In genomic region chr22:34800265-34800664, GRCh38 we compare ENCODE assay signal across 24 cellular contexts.
DNase-seq lines count a peak whose midpoint lies in the region; ATAC-seq, FAIRE-seq and TF ChIP-seq lines count a peak whose summit lies in the region.
"Had no signal": no experiment of that assay in that cellular context is flagged by ENCODE, and none has a peak within 500 bp of the region (broad histone marks: within the 10 kb centered on the region; RNA-seq: fewer than 3 reads in every experiment).

No MANE protein-coding gene starts in this region.

- H3K18ac ChIP-seq in H1 (ENCODE audit: extremely low read depth, low read length): no peak overlapping the region

- H3K36me3 Mint-ChIP-seq in nephron progenitor cell (ENCODE audit: low read depth): no peaks in the 10 kb centered on the region
- H3K36me3 Mint-ChIP-seq: activated naive CD4-positive, alpha-beta T cell treated with anti-CD3 and anti-CD28 coated beads, Interleukin-2, amount 50 U/mL, for 24 hours; naive B cell had no signal

- H3K4ac ChIP-seq in H1 (replicated peaks; ENCODE audit: insufficient read length, low read depth, low read length): no peak overlapping the region

- H3K4me1 Mint-ChIP-seq in nephron progenitor cell: peaks cover 51% of the 10 kb centered on the region
- H3K4me1 Mint-ChIP-seq: activated naive CD4-positive, alpha-beta T cell treated with anti-CD3 and anti-CD28 coated beads, Interleukin-2, amount 50 U/mL, for 24 hours; naive B cell had no signal

- H3K9me3 Mint-ChIP-seq in nephron progenitor cell: no peaks in the 10 kb centered on the region
- H3K9me3 Mint-ChIP-seq: activated CD8-positive, alpha-beta T cell treated with anti-CD3 and anti-CD28 coated beads for 36 hours; activated T-cell treated with anti-CD3 and anti-CD28 coated beads, Interleukin-2, amount 50 U/mL, for 4 hours had no signal

- H3K79me2 ChIP-seq in H1 (ENCODE audit: control insufficient read depth in 1 of 2, insufficient read depth in 2 of 2, low read length in 2 of 2): no peaks in the 10 kb centered on the region

- FAIRE-seq in H1 (lab: Jason Lieb, UNC): no peak

- TF ChIP-seq EP300 in H1 (IDR thresholded peaks at IDR 0.05; ENCODE audit: borderline replicate concordance in 1 of 2, low read depth in 2 of 2, low read length in 2 of 2): no peak

- no peak for ATAC-seq in HG02678 (IDR thresholded peaks at IDR 0.05; ENCODE audit: unreplicated experiment)
- ATAC-seq: activated CD8-positive, alpha-beta T cell treated with anti-CD3 and anti-CD28 coated beads for 36 hours; activated T-cell treated with anti-CD3 and anti-CD28 coated beads, Interleukin-2, amount 50 U/mL, for 4 hours had no signal

- H4K20me1 ChIP-seq in H1 (replicated peaks in 1 of 2; ENCODE audit: control insufficient read depth in 1 of 2, insufficient read depth in 2 of 2, low read length in 2 of 2): no peaks in the 10 kb centered on the region
- H4K20me1 ChIP-seq: BLaER1 had no signal

- no peak overlapping the region for H2AFZ ChIP-seq in H1 (ENCODE audit: low read length)

- H3K27ac Mint-ChIP-seq in nephron progenitor cell: peak overlapping the region; percentile 94
- H3K27ac Mint-ChIP-seq: activated CD8-positive, alpha-beta T cell treated with anti-CD3 and anti-CD28 coated beads for 36 hours; activated naive CD4-positive, alpha-beta T cell treated with anti-CD3 and anti-CD28 coated beads, Interleukin-2, amount 50 U/mL, for 24 hours; T-helper 1 cell treated with Interleukin-12 subunit alpha and Interleukin-12 subunit beta and Interleukin-4 antibody, amounts not matched to agents 30 μg/mL and 1 μg/mL, for 36 hours had no signal

- no peak overlapping the region for H4K8ac ChIP-seq in H1 (ENCODE audit: extremely low read depth, insufficient read depth, low read length)

- TF ChIP-seq RAD21 in H1 (IDR thresholded peaks at IDR 0.05 in 1 of 2, conservative IDR thresholded peaks at IDR 0.05 in 1 of 2; ENCODE audit: low read depth in 2 of 2, low read length in 2 of 2): no peak

- H3K23me2 ChIP-seq in H1 (ENCODE audit: low read depth, low read length): no peaks in the 10 kb centered on the region

- peak; percentile 79 for DNase-seq in DMS 273 (lab: John Stamatoyannopoulos, UW; ENCODE audit: unreplicated experiment)
- DNase-seq in NCI-H1105 (lab: John Stamatoyannopoulos, UW): peak; percentile 18
- DNase-seq in H1 (ENCODE audit: low read depth in 1 of 2, low spot score in 2 of 2): no peak
- peak; percentile 11 for DNase-seq in nephron progenitor cell
- no peak for DNase-seq in coronary artery (ENCODE audit: low spot score)
- no peak for DNase-seq in NCI-H82 treated with DMSO at 0.1 percent for 48 hours (lab: John Stamatoyannopoulos, UW; ENCODE audit: unreplicated experiment)
- DNase-seq in OCI-M1 (lab: John Stamatoyannopoulos, UW): no peak
- DNase-seq: activated CD8-positive, alpha-beta T cell treated with anti-CD3 and anti-CD28 coated beads for 36 hours; activated T-cell treated with anti-CD3 and anti-CD28 coated beads, Interleukin-2, amount 50 U/mL, for 4 hours; effector CD8-positive, alpha-beta T cell; H7; KG1; naive B cell; NCI-H1436 treated with DMSO at 0.1 percent for 48 hours; NCI-H2227 treated with DMSO at 0.1 percent for 48 hours; posterior cingulate gyrus; SHP77; spleen; WERI-Rb-1 had no signal

- POLR2A ChIA-PET in H1 (lab: Charles Lee; ENCODE audit: partially characterized antibody): no interaction called here

- no peak overlapping the region for H2BK12ac ChIP-seq in H1 (ENCODE audit: low read depth, low read length)

- no peaks in the 10 kb centered on the region for H3K79me1 ChIP-seq in H1 (ENCODE audit: low read depth, low read length)

- H2BK15ac ChIP-seq in H1 (ENCODE audit: low read length): 0 out of 2 replicates have a peak overlapping the region, but pooled peaks have one; percentile 34

- H3K27ac ChIP-seq in H1 (ENCODE audit: low read depth, low read length) (no peak overlapping the region), coronary artery (no peak overlapping the region)
- H3K27ac ChIP-seq: BLaER1, cardiac muscle cell, spleen, WERI-Rb-1 had no signal

- no peak overlapping the region for H4K91ac ChIP-seq in H1 (replicated peaks; ENCODE audit: insufficient read length, low read length)

- H3K27me3 Mint-ChIP-seq in nephron progenitor cell (ENCODE audit: low read depth, poor library complexity): peaks cover 4% of the 10 kb centered on the region

- no peak overlapping the region for H2BK120ac ChIP-seq in H1 (replicated peaks; ENCODE audit: low read depth, low read length)

- 79% methylated on average over 9 of the region's 9 CpGs; no CpG with 5 or more reads in 1 of the 2 experiments for WGBS in H1 (ENCODE audit: extremely low coverage in 1 of 2, insufficient coverage in 1 of 2, insufficient read length in 1 of 2, insufficient replicate concordance in 2 of 2, low coverage in 1 of 2, low lambda C conversion rate in 2 of 2, missing lambda C conversion rate in 1 of 2), 2 experiments

- H3K4me1 ChIP-seq in H1 (replicated peaks in 1 of 4; ENCODE audit: control insufficient read depth in 3 of 4, insufficient read depth in 4 of 4, low read length in 3 of 4): no peaks in the 10 kb centered on the region
- H3K4me1 ChIP-seq: BLaER1, spleen had no signal

- H3K9me3 ChIP-seq in H1 (ENCODE audit: insufficient read depth in 2 of 2, low read depth in 1 of 2, low read length in 1 of 2): no peaks in the 10 kb centered on the region
- H3K9me3 ChIP-seq: BLaER1 had no signal

- no peak overlapping the region for H2BK5ac ChIP-seq in H1 (ENCODE audit: low read depth, low read length)

- CTCF ChIA-PET in H1 (lab: Charles Lee; ENCODE audit: partially characterized antibody): interaction anchor here (1.8 kb wide), 1 partner anchor 185 kb away, joined by 4 read pairs; no protein-coding TSS in a partner anchor

- H3K27me3 ChIP-seq in H1 (replicated peaks in 1 of 4; ENCODE audit: control insufficient read depth in 3 of 4, extremely low read depth in 1 of 4, insufficient read depth in 3 of 4, low read length in 3 of 4): no peaks in the 10 kb centered on the region
- H3K27me3 ChIP-seq: BLaER1, cardiac muscle cell had no signal

- TF ChIP-seq CTCF in H1 (IDR thresholded peaks at IDR 0.05; ENCODE audit: control extremely low read depth in 1 of 3, insufficient read depth in 1 of 3, low read depth in 1 of 3, low read length in 3 of 3): no peak
- no peak for TF ChIP-seq CTCF in nephron progenitor cell (IDR thresholded peaks at IDR 0.05)
- TF ChIP-seq CTCF in coronary artery (IDR thresholded peaks at IDR 0.05): no peak

- H4K5ac ChIP-seq in H1 (ENCODE audit: insufficient read length, low read depth, low read length): no peak overlapping the region

- no peaks in the 10 kb centered on the region for H3K36me3 ChIP-seq in H1 (ENCODE audit: control insufficient read depth in 2 of 4, insufficient read depth in 4 of 4, low read length in 3 of 4)
- H3K36me3 ChIP-seq: BLaER1, cardiac muscle cell, spleen, WERI-Rb-1 had no signal

- 0 out of 2 replicates have a peak overlapping the region, but pooled peaks have one; percentile 25 for H2BK20ac ChIP-seq in H1 (ENCODE audit: low read length)

- H3K9ac ChIP-seq in H1 (replicated peaks in 1 of 4; ENCODE audit: extremely low read depth in 1 of 4, low read depth in 3 of 4, low read length in 3 of 4): no peak overlapping the region
- H3K9ac ChIP-seq: BLaER1 had no signal

- H3K23ac ChIP-seq in H1 (ENCODE audit: insufficient read length): no peak overlapping the region

- H3K4me3 Mint-ChIP-seq in nephron progenitor cell: peak overlapping the region; percentile 13
- H3K4me3 Mint-ChIP-seq: activated CD8-positive, alpha-beta T cell treated with anti-CD3 and anti-CD28 coated beads for 36 hours; activated naive CD4-positive, alpha-beta T cell treated with anti-CD3 and anti-CD28 coated beads, Interleukin-2, amount 50 U/mL, for 24 hours; activated T-cell treated with anti-CD3 and anti-CD28 coated beads, Interleukin-2, amount 50 U/mL, for 4 hours; naive B cell; T-helper 1 cell treated with Interleukin-12 subunit alpha and Interleukin-12 subunit beta and Interleukin-4 antibody, amounts not matched to agents 30 μg/mL and 1 μg/mL, for 36 hours had no signal

- H3K14ac ChIP-seq in H1 (ENCODE audit: insufficient read length): no peak overlapping the region

- no peak for TF ChIP-seq POLR2A in H1 (IDR thresholded peaks at IDR 0.05; ENCODE audit: control extremely low read depth in 1 of 2, low read depth in 2 of 2, low read length in 2 of 2)

- no peak overlapping the region for H3K56ac ChIP-seq in H1 (replicated peaks; ENCODE audit: insufficient read length, low read depth, low read length)

- no peak overlapping the region for H2AK5ac ChIP-seq in H1 (ENCODE audit: low read depth, low read length)

- H3K4me2 ChIP-seq in H1 (ENCODE audit: insufficient read depth in 1 of 2, low read depth in 2 of 2, low read length in 2 of 2): no peak overlapping the region
- H3K4me2 ChIP-seq: BLaER1 had no signal

- H3K4me3 ChIP-seq in H1 (ENCODE audit: extremely low read depth in 1 of 4, insufficient read depth in 2 of 4, low read depth in 3 of 4, low read length in 4 of 4) (no peak overlapping the region), coronary artery (no peak overlapping the region)
- H3K4me3 ChIP-seq: BLaER1, cardiac muscle cell, spleen had no signal

TF ChIP-seq in H1, 55 proteins besides CTCF, POLR2A, EP300 and RAD21 (continues in another document):
- TF ChIP-seq TAF7 (optimal IDR thresholded peaks at IDR 0.05; ENCODE audit: borderline replicate concordance, low read depth, low read length): no peak
- no peak for TF ChIP-seq E2F6 (IDR thresholded peaks at IDR 0.05)
- no peak for TF ChIP-seq TBP (IDR thresholded peaks at IDR 0.05; ENCODE audit: low read depth, low read length)
- no peak for TF ChIP-seq SIN3A (conservative IDR thresholded peaks at IDR 0.05 in 1 of 2, IDR thresholded peaks at IDR 0.05 in 1 of 2; ENCODE audit: low read depth in 1 of 2, low read length in 2 of 2)
- no peak for TF ChIP-seq SUZ12 (IDR thresholded peaks at IDR 0.05; ENCODE audit: low read length)
- no peak for TF ChIP-seq BRCA1 (IDR thresholded peaks at IDR 0.05; ENCODE audit: low read depth, low read length)
- TF ChIP-seq, protein P1, sequence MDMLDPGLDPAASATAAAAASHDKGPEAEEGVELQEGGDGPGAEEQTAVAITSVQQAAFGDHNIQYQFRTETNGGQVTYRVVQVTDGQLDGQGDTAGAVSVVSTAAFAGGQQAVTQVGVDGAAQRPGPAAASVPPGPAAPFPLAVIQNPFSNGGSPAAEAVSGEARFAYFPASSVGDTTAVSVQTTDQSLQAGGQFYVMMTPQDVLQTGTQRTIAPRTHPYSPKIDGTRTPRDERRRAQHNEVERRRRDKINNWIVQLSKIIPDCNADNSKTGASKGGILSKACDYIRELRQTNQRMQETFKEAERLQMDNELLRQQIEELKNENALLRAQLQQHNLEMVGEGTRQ (IDR thresholded peaks at IDR 0.05; ENCODE audit: low read length): no peak
- TF ChIP-seq TCF12 (IDR thresholded peaks at IDR 0.05; ENCODE audit: low read depth, low read length): no peak
- TF ChIP-seq SIRT6 (IDR thresholded peaks at IDR 0.05; ENCODE audit: low read length): no peak

Comparison
In these comparisons a context has a peak if more than half of its experiments do, and no peak if none do; other contexts are left out.
1. DNase-seq: peak in DMS 273 (single experiment), NCI-H1105 (single experiment) and nephron progenitor cell (single experiment); none in H1 (0 of 2), coronary artery (single experiment), NCI-H82 treated with DMSO at 0.1 percent for 48 hours (single experiment) and OCI-M1 (single experiment).